ENCODE assay signal across 21 cellular contexts in genomic region chr7:16913643-16914042, GRCh38. TPM values are rescaled to one million over a fixed set of nuclear protein-coding genes. Genes with fewer than 3 reads are reported as not detected.
"Had no signal": no experiment of that assay in that cellular context is flagged by ENCODE, and none has a peak within 500 bp of the region (broad histone marks: within the 10 kb centered on the region; RNA-seq: fewer than 3 reads in every experiment).

No MANE protein-coding gene starts in this region.

- H3K4me1 ChIP-seq: lower lobe of right lung, psoas muscle, right lobe of liver, upper lobe of right lung, vagina had no signal

- H3K36me3 ChIP-seq: colonic mucosa, lower lobe of right lung, neutrophil, right lobe of liver, upper lobe of right lung, vagina had no signal

- H3K27ac Mint-ChIP-seq: naive thymus-derived CD4-positive, alpha-beta T cell; stimulated activated naive B cell treated with anti-CD40 and anti-IgM and Interleukin-4, amounts not matched to agents 10 μg/mL and 1 μg/mL and 100 μg/mL, for 72 hours had no signal

- H3K4me2 ChIP-seq: hepatocyte had no signal

- H3K4me3 ChIP-seq: colonic mucosa, hepatocyte, lower lobe of right lung, psoas muscle, right lobe of liver, upper lobe of right lung, vagina had no signal

- ATAC-seq: left lobe of liver; lower lobe of right lung; naive thymus-derived CD4-positive, alpha-beta T cell; psoas muscle; right lobe of liver; stimulated activated naive B cell treated with anti-CD40 and anti-IgM and Interleukin-4, amounts not matched to agents 10 μg/mL and 1 μg/mL and 100 μg/mL, for 72 hours; upper lobe of right lung had no signal

- DNase-seq: colonic mucosa; dermis blood vessel endothelial cell; foreskin melanocyte; head of caudate nucleus; lower lobe of right lung; naive thymus-derived CD4-positive, alpha-beta T cell; nephron progenitor cell; psoas muscle; retina; right lobe of liver; stimulated activated CD4-positive, alpha-beta T cell treated with anti-CD3 and anti-CD28 coated beads, Interleukin-4, amount 100 ng/mL, for 24 hours; stimulated activated naive B cell treated with anti-CD40 and anti-IgM and Interleukin-4, amounts not matched to agents 10 μg/mL and 1 μg/mL and 100 μg/mL, for 72 hours; upper lobe of right lung had no signal

- H3K36me3 Mint-ChIP-seq: naive thymus-derived CD4-positive, alpha-beta T cell; stimulated activated naive B cell treated with anti-CD40 and anti-IgM and Interleukin-4, amounts not matched to agents 10 μg/mL and 1 μg/mL and 100 μg/mL, for 72 hours had no signal

- H3K27me3 ChIP-seq: colonic mucosa, hepatocyte, neutrophil, right lobe of liver, upper lobe of right lung, vagina had no signal

- H3K27ac ChIP-seq: colonic mucosa, hepatocyte, lower lobe of right lung, neutrophil, psoas muscle, right lobe of liver, upper lobe of right lung, vagina had no signal

- H2AFZ ChIP-seq: hepatocyte had no signal

- H3K79me2 ChIP-seq: hepatocyte had no signal

- H3K4me3 Mint-ChIP-seq: naive thymus-derived CD4-positive, alpha-beta T cell; nephron progenitor cell; stimulated activated naive B cell treated with anti-CD40 and anti-IgM and Interleukin-4, amounts not matched to agents 10 μg/mL and 1 μg/mL and 100 μg/mL, for 72 hours had no signal

RNA-seq across cellular contexts. Expression of gene AGR3, which starts 31.9 kb away (rescaled TPM):
- total RNA-seq: cerebellum; dermis blood vessel endothelial cell; mesenteric fat pad; mononuclear cell; naive thymus-derived CD4-positive, alpha-beta T cell; osteoblast; psoas muscle; right lobe of liver; vagina had no signal
- polyA plus RNA-seq: naive thymus-derived CD4-positive, alpha-beta T cell had no signal
